In the genomic region with DNA sequence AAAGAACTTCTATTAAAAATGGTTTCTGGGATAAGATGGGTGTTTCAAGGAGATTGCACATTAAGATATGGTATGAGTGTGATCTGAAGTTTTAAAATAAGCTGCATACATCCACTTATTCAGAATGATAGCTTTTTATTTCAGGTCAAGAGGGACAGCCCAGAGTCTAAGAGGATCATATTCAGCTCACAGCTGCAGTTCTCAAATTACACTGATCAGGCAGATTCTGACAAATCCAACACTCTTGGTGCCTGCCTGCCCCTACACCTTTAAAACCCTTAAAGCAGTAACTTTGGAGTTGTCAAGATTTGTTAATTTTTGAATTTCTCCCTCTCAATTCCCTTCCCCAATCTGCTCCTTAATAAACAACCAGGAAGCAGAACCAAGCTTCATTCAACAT, we compare ENCODE assay signal across 23 cellular contexts. TPM values are rescaled to one million over a fixed set of nuclear protein-coding genes. Genes with fewer than 3 reads are reported as not detected.
DNase-seq lines count a peak whose midpoint lies in the region; ATAC-seq, FAIRE-seq and TF ChIP-seq lines count a peak whose summit lies in the region.
"Had no signal": no experiment of that assay in that cellular context is flagged by ENCODE, and none has a peak within 500 bp of the region (broad histone marks: within the 10 kb centered on the region; RNA-seq: fewer than 3 reads in every experiment).

No MANE protein-coding gene starts in this region.

- in situ Hi-C loops in HepG2 (cut with HindIII; ENCODE audit: extremely low pct_ligation_motif_present, low pct_unique_long_range_greater_than_20kb): no loop called here

- H3K27me3 ChIP-seq in liver (ENCODE audit: control insufficient read depth in 4 of 4, insufficient read depth in 4 of 4, low read length in 3 of 4) (no peaks in the 10 kb centered on the region), HepG2 (ENCODE audit: control insufficient read depth in 1 of 2, insufficient read depth in 2 of 2, low read length in 2 of 2) (no peaks in the 10 kb centered on the region), SJCRH30 (no peaks in the 10 kb centered on the region), psoas muscle (ENCODE audit: insufficient read depth in 3 of 3, low read length in 2 of 3) (no peaks in the 10 kb centered on the region), PC-3 (ENCODE audit: low read length) (no peaks in the 10 kb centered on the region)
- H3K27me3 ChIP-seq: BLaER1 had no signal

- intact Hi-C loops in HepG2 (cut with micrococcal nuclease; ENCODE audit: unreplicated experiment) (no loop called here), psoas muscle (cut with DNase I) (loop anchor here in 1 of 2 donors (5.0 kb wide), 1 partner anchor 40 kb away; no protein-coding TSS in a partner anchor), PC-3 (cut with micrococcal nuclease) (no loop called here)

- peak overlapping the region; percentile 14 to 52 for H3K27ac ChIP-seq in liver (ENCODE audit: low read depth in 1 of 2, low read length in 2 of 2)
- no peak overlapping the region for H3K27ac ChIP-seq in HepG2 (ENCODE audit: extremely low read length, insufficient read depth, low read length)
- H3K27ac ChIP-seq in SJCRH30: no peak overlapping the region
- peak overlapping the region; percentile 47 for H3K27ac ChIP-seq in psoas muscle
- no peak overlapping the region for H3K27ac ChIP-seq in PC-3 (ENCODE audit: low read length)
- H3K27ac ChIP-seq: BLaER1, RWPE1 had no signal

- H3K79me2 ChIP-seq in HepG2 (ENCODE audit: insufficient read depth, low read length): no peaks in the 10 kb centered on the region
- no peaks in the 10 kb centered on the region for H3K79me2 ChIP-seq in PC-3 (ENCODE audit: low read length)

- no peak for DNase-seq in HepG2 (ENCODE audit: low spot score)
- DNase-seq in SJCRH30: peak; percentile 9 to 44
- DNase-seq in psoas muscle: no peak
- no peak for DNase-seq in PC-3
- DNase-seq in activated CD4-positive, CD25-positive, alpha-beta regulatory T cell (lab: John Stamatoyannopoulos, UW): no peak
- DNase-seq: CD4-positive, alpha-beta T cell; H7; IMR-90; KG1; NCI-H1048; NCI-H1417; NCI-H1694; NCI-H2081; NCI-H2171 treated with DMSO at 0.1 percent for 48 hours; NCI-H82; SHP77 had no signal

- POLR2A ChIA-PET in HepG2 (lab: Yijun Ruan, JAX): interaction anchor here (2.0 kb wide), 1 partner anchor 9 kb away, joined by 6 read pairs; a partner anchor contains a TSS
- POLR2A ChIA-PET in PC-3 (lab: Charles Lee; ENCODE audit: unreplicated experiment): no interaction called here

- H3K36me3 ChIP-seq in liver (ENCODE audit: control insufficient read depth in 4 of 4, insufficient read depth in 3 of 4, low read depth in 1 of 4, low read length in 3 of 4): peaks cover 2 to 12% (median 8%) of the 10 kb centered on the region in 4 donors
- peaks cover 8 to 19% of the 10 kb centered on the region in 2 experiments; a peak in 2 of 5 replicates for H3K36me3 ChIP-seq in HepG2 (replicated peaks in 1 of 2; ENCODE audit: control insufficient read depth in 1 of 2, insufficient read depth in 2 of 2, low read length in 2 of 2)
- H3K36me3 ChIP-seq in SJCRH30: no peaks in the 10 kb centered on the region; the same call in 1 of the 2 replicates
- H3K36me3 ChIP-seq in psoas muscle (ENCODE audit: insufficient read depth in 1 of 2, low read depth in 1 of 2): peaks cover 7 to 100% of the 10 kb centered on the region in 2 donors
- no peaks in the 10 kb centered on the region; the same call in 1 of the 2 replicates for H3K36me3 ChIP-seq in PC-3 (ENCODE audit: low read depth, low read length)

- H3K4me1 ChIP-seq in liver (ENCODE audit: control insufficient read depth in 4 of 4, insufficient read depth in 4 of 4, low read length in 3 of 4) (peaks cover 16 to 42% (median 31%) of the 10 kb centered on the region in 4 donors), HepG2 (ENCODE audit: insufficient read depth, low read length) (peaks cover 24% of the 10 kb centered on the region), SJCRH30 (peaks cover 9% of the 10 kb centered on the region), psoas muscle (peaks cover 14% of the 10 kb centered on the region), PC-3 (ENCODE audit: insufficient read depth, low read length) (no peaks in the 10 kb centered on the region)
- H3K4me1 ChIP-seq: BLaER1 had no signal

- H3K9me2 ChIP-seq in PC-3 (replicated peaks; ENCODE audit: low read length): no peaks in the 10 kb centered on the region

- BruUV-seq in HepG2 (replicated peaks; lab: Mats Ljungman, UMichigan) (no TSS peak), PC-3 (replicated peaks; lab: Mats Ljungman, UMichigan) (no TSS peak)

- H3K9me3 ChIP-seq in liver (ENCODE audit: control insufficient read depth in 4 of 4, low read length in 3 of 4) (no peaks in the 10 kb centered on the region), HepG2 (ENCODE audit: low read length) (no peaks in the 10 kb centered on the region), SJCRH30 (replicated peaks) (no peaks in the 10 kb centered on the region), psoas muscle (no peaks in the 10 kb centered on the region), PC-3 (ENCODE audit: low read length) (no peaks in the 10 kb centered on the region)
- H3K9me3 ChIP-seq: BLaER1 had no signal

- no peak overlapping the region for H3K4me2 ChIP-seq in HepG2 (ENCODE audit: low read depth, low read length)
- no peak overlapping the region for H3K4me2 ChIP-seq in PC-3 (ENCODE audit: low read length)
- H3K4me2 ChIP-seq: BLaER1 had no signal

- ATAC-seq in HepG2 (no peak), psoas muscle (peak; percentile 37 to 80 (median 64)), PC-3 (no peak), GM21576 (IDR thresholded peaks at IDR 0.05; ENCODE audit: unreplicated experiment) (no peak)
- ATAC-seq: Panc1 had no signal

- H4K20me1 ChIP-seq in HepG2 (ENCODE audit: insufficient read depth, low read length) (no peaks in the 10 kb centered on the region), PC-3 (ENCODE audit: low read length) (no peaks in the 10 kb centered on the region)
- H4K20me1 ChIP-seq: BLaER1 had no signal

- no peak for FAIRE-seq in HepG2 (lab: Jason Lieb, UNC)
- FAIRE-seq: A204.1, D721Med had no signal

- H2AFZ ChIP-seq in HepG2 (ENCODE audit: low read length) (no peak overlapping the region), PC-3 (ENCODE audit: low read length) (no peak overlapping the region)

- TF ChIP-seq POLR2A in HepG2 (IDR thresholded peaks at IDR 0.05; ENCODE audit: insufficient read depth in 1 of 2, low read depth in 2 of 2, low read length in 2 of 2): no peak

- H3K4me3 ChIP-seq in liver (ENCODE audit: low read depth in 1 of 3, low read length in 3 of 3) (no peak overlapping the region), HepG2 (replicated peaks in 1 of 3; ENCODE audit: insufficient read depth in 1 of 3, low read depth in 2 of 3, low read length in 3 of 3) (no peak overlapping the region), SJCRH30 (no peak overlapping the region), psoas muscle (no peak overlapping the region), PC-3 (ENCODE audit: low read length) (no peak overlapping the region)
- H3K4me3 ChIP-seq: BLaER1 had no signal

- TF ChIP-seq RAD21 in liver (IDR thresholded peaks at IDR 0.05): no peak
- no peak for TF ChIP-seq RAD21 in HepG2 (CRISPR knock-in tag; IDR thresholded peaks at IDR 0.05)

- no peak for TF ChIP-seq CTCF in liver (IDR thresholded peaks at IDR 0.05; ENCODE audit: low read depth, low read length, missing input control)
- TF ChIP-seq CTCF in HepG2 (CRISPR knock-in tag; IDR thresholded peaks at IDR 0.05): no peak
- no peak for TF ChIP-seq CTCF in psoas muscle (IDR thresholded peaks at IDR 0.05)
- TF ChIP-seq CTCF in PC-3 (conservative IDR thresholded peaks at IDR 0.05; ENCODE audit: low read depth, low read length): no peak

- CTCF ChIA-PET in HepG2 (lab: Yijun Ruan, JAX; ENCODE audit: low intra/inter-chr PET ratio, low total read pairs): no interaction called here
- CTCF ChIA-PET in PC-3 (lab: Charles Lee): no interaction called here

- TF ChIP-seq EP300 in HepG2 (IDR thresholded peaks at IDR 0.05; ENCODE audit: low read depth in 2 of 2, low read length in 2 of 2) (no peak), HepG2 (CRISPR knock-in tag; IDR thresholded peaks at IDR 0.05; ENCODE audit: borderline replicate concordance) (no peak)

- H3K9ac ChIP-seq in liver (ENCODE audit: low read depth in 1 of 2, low read length in 2 of 2) (no peak overlapping the region), HepG2 (ENCODE audit: insufficient read depth, low read depth, low read length) (no peak overlapping the region), PC-3 (ENCODE audit: low read length) (no peak overlapping the region)
- H3K9ac ChIP-seq: BLaER1 had no signal

- no peaks in the 10 kb centered on the region for H3F3A ChIP-seq in PC-3 (ENCODE audit: low read length, unreplicated experiment)

RNA-seq across cellular contexts. Expression of a gene that starts 9.1 kb away (rescaled TPM):
- total RNA-seq in liver (10 to 100 TPM; 26.2 to 27.3 TPM), HepG2 (2016; rRNA removed; fragmentation: Illumina TruSeq; extraction: Trizol) (22.8 and 42.8 TPM in 2 replicates), psoas muscle (10 to 100 TPM; 17.6 to 30.4 (median 26.2) TPM), PC-3 (2014; rRNA removed) (55.8 and 56.3 TPM in 2 replicates)
- polyA plus RNA-seq in liver (10 to 100 TPM in 1 of 2 donors, 1 to 10 TPM in 1; 9.2 to 17.5 TPM), HepG2 (2011; rRNA removed) (14.3 and 20.2 TPM in 2 replicates), psoas muscle (10 to 100 TPM; 16.4 to 30.9 (median 22.0) TPM)
- 11.9 and 16.6 TPM in 2 replicates for total RNA-seq in HepG2 (2016; cell fraction: cytosol; rRNA removed; fragmentation: Illumina TruSeq; extraction: Trizol; ENCODE audit: low read depth)
- total RNA-seq in HepG2 (2016; cell fraction: insoluble cytoplasmic fraction; rRNA removed; fragmentation: Illumina TruSeq; extraction: Trizol): 25.0 and 47.5 TPM in 2 replicates
- total RNA-seq in HepG2 (2016; cell fraction: membrane; rRNA removed; fragmentation: Illumina TruSeq; extraction: Trizol): 12.6 and 12.9 TPM in 2 replicates
- 48.3 and 62.3 TPM in 2 replicates for total RNA-seq in HepG2 (2016; cell fraction: nucleus; rRNA removed; fragmentation: Illumina TruSeq; extraction: Trizol)
- polyA plus RNA-seq in HepG2 (2011; cell fraction: cytosol; rRNA removed): 11.2 and 15.4 TPM in 2 replicates
- polyA plus RNA-seq in HepG2 (2011; cell fraction: nucleus; rRNA removed): 12.5 and 13.5 TPM in 2 replicates
- polyA plus RNA-seq in HepG2 (2012): 22.1 and 23.3 TPM in 2 replicates
- 2.2 and 2.5 TPM in 2 replicates for polyA plus RNA-seq in HepG2 (2016; cell fraction: cytosol; fragmentation: Illumina TruSeq; extraction: Trizol; ENCODE audit: low read depth)
- 15.5 and 18.1 TPM in 2 replicates for polyA plus RNA-seq in HepG2 (2016; cell fraction: insoluble cytoplasmic fraction; fragmentation: Illumina TruSeq; extraction: Trizol; ENCODE audit: low read depth)
- polyA plus RNA-seq in HepG2 (2016; cell fraction: membrane; fragmentation: Illumina TruSeq; extraction: Trizol; ENCODE audit: low read depth): 5.0 and 5.3 TPM in 2 replicates
- polyA plus RNA-seq in HepG2 (2016; cell fraction: nucleus; fragmentation: Illumina TruSeq; extraction: Trizol; ENCODE audit: insufficient read depth, low read depth): 59.5 and 62.1 TPM in 2 replicates
- 45.9 and 59.8 TPM in 2 replicates for polyA minus RNA-seq in HepG2 (2011; rRNA and poly(A)+ RNA removed; ENCODE audit: low replicate concordance)
- polyA minus RNA-seq in HepG2 (2011; cell fraction: cytosol; rRNA and poly(A)+ RNA removed): 28.0 and 29.7 TPM in 2 replicates
- polyA minus RNA-seq in HepG2 (2011; cell fraction: nucleus; rRNA and poly(A)+ RNA removed): 63.4 and 64.1 TPM in 2 replicates
- total RNA-seq in SJCRH30 (2014; rRNA removed; shearing (Covaris generic)): 46.4 and 46.9 TPM in 2 replicates

RNA-seq across cellular contexts. Expression of a gene that starts 9.3 kb away (rescaled TPM):
- total RNA-seq in liver (10 to 100 TPM in 1 of 2 donors, 1 to 10 TPM in 1; 7.0 to 28.9 TPM), HepG2 (2016; rRNA removed; fragmentation: Illumina TruSeq; extraction: Trizol) (21.0 and 25.8 TPM in 2 replicates), psoas muscle (10 to 100 TPM; 20.3 to 37.7 (median 24.2) TPM), PC-3 (2014; rRNA removed) (8.2 and 12.4 TPM in 2 replicates)
- polyA plus RNA-seq in liver (10 to 100 TPM in 1 of 2 donors, 1 to 10 TPM in 1; 4.8 to 14.9 TPM), HepG2 (2011; rRNA removed) (15.5 and 17.0 TPM in 2 replicates), psoas muscle (10 to 100 TPM in 1 of 3 donors, 1 to 10 TPM in 2; 4.9 to 11.4 (median 9.9) TPM)
- total RNA-seq in HepG2 (2016; cell fraction: cytosol; rRNA removed; fragmentation: Illumina TruSeq; extraction: Trizol; ENCODE audit: low read depth): 9.8 TPM in 2 replicates
- 19.0 and 27.6 TPM in 2 replicates for total RNA-seq in HepG2 (2016; cell fraction: insoluble cytoplasmic fraction; rRNA removed; fragmentation: Illumina TruSeq; extraction: Trizol)
- 14.0 and 14.8 TPM in 2 replicates for total RNA-seq in HepG2 (2016; cell fraction: membrane; rRNA removed; fragmentation: Illumina TruSeq; extraction: Trizol)
- 19.9 and 25.0 TPM in 2 replicates for total RNA-seq in HepG2 (2016; cell fraction: nucleus; rRNA removed; fragmentation: Illumina TruSeq; extraction: Trizol)
- polyA plus RNA-seq in HepG2 (2011; cell fraction: cytosol; rRNA removed): 7.5 and 9.8 TPM in 2 replicates
- polyA plus RNA-seq in HepG2 (2011; cell fraction: nucleus; rRNA removed): 22.7 and 23.2 TPM in 2 replicates
- polyA plus RNA-seq in HepG2 (2012): 13.7 and 17.9 TPM in 2 replicates
- 3.0 and 4.0 TPM in 2 replicates for polyA plus RNA-seq in HepG2 (2016; cell fraction: cytosol; fragmentation: Illumina TruSeq; extraction: Trizol; ENCODE audit: low read depth)
- 18.6 and 21.0 TPM in 2 replicates for polyA plus RNA-seq in HepG2 (2016; cell fraction: insoluble cytoplasmic fraction; fragmentation: Illumina TruSeq; extraction: Trizol; ENCODE audit: low read depth)
- 8.0 and 9.1 TPM in 2 replicates for polyA plus RNA-seq in HepG2 (2016; cell fraction: membrane; fragmentation: Illumina TruSeq; extraction: Trizol; ENCODE audit: low read depth)
- polyA plus RNA-seq in HepG2 (2016; cell fraction: nucleus; fragmentation: Illumina TruSeq; extraction: Trizol; ENCODE audit: insufficient read depth, low read depth): 22.3 and 28.4 TPM in 2 replicates
- polyA minus RNA-seq in HepG2 (2011; rRNA and poly(A)+ RNA removed; ENCODE audit: low replicate concordance): 15.5 and 19.2 TPM in 2 replicates
- 6.4 and 7.0 TPM in 2 replicates for polyA minus RNA-seq in HepG2 (2011; cell fraction: cytosol; rRNA and poly(A)+ RNA removed)
- polyA minus RNA-seq in HepG2 (2011; cell fraction: nucleus; rRNA and poly(A)+ RNA removed): 31.2 and 34.4 TPM in 2 replicates
- total RNA-seq in SJCRH30 (2014; rRNA removed; shearing (Covaris generic)): 20.2 and 20.3 TPM in 2 replicates

Comparison
In these comparisons a context has a peak if more than half of its experiments do, and no peak if none do; other contexts are left out.
1. H3K27ac ChIP-seq: peak in liver (2 of 2) and psoas muscle (single experiment); none in HepG2 (single experiment), SJCRH30 (single experiment) and PC-3 (single experiment).
2. ATAC-seq: peak in psoas muscle (4 of 4); none in HepG2 (single experiment), PC-3 (single experiment) and GM21576 (single experiment).
3. DNase-seq: peak in SJCRH30 (2 of 2); none in HepG2 (single experiment), psoas muscle (0 of 2), PC-3 (single experiment) and activated CD4-positive, CD25-positive, alpha-beta regulatory T cell (0 of 4).